Comparison of ENCODE assay signal across 20 cellular contexts in genomic region chr6:141261016-141261671, GRCh38.
DNase-seq lines count a peak whose midpoint lies in the region; ATAC-seq lines count a peak whose summit lies in the region.
"Had no signal": no experiment of that assay in that cellular context is flagged by ENCODE, and none has a peak within 500 bp of the region (broad histone marks: within the 10 kb centered on the region; RNA-seq: fewer than 3 reads in every experiment).

No MANE protein-coding gene starts in this region.

- H3K27ac Mint-ChIP-seq in stimulated activated effector memory CD8-positive, alpha-beta T cell treated with anti-CD3 and anti-CD28 coated beads, Interleukin-12 subunit alpha, Interleukin-12 subunit beta, amount 100 ng/mL, for 72 hours = no peak overlapping the region

- no peaks in the 10 kb centered on the region for H3K36me3 Mint-ChIP-seq in stimulated activated effector memory CD8-positive, alpha-beta T cell treated with anti-CD3 and anti-CD28 coated beads, Interleukin-12 subunit alpha, Interleukin-12 subunit beta, amount 100 ng/mL, for 72 hours

- peak; percentile 8 for DNase-seq in NCI-H1694 treated with DMSO at 0.1 percent for 48 hours (lab: John Stamatoyannopoulos, UW)
- DNase-seq in NCI-H1694 (lab: John Stamatoyannopoulos, UW) = no peak
- DNase-seq in SHP77 treated with DMSO at 0.1 percent for 48 hours (lab: John Stamatoyannopoulos, UW) = peak; percentile 41
- peak; percentile 24 for DNase-seq in kidney tubule cell (ENCODE audit: low spot score)
- no peak for DNase-seq in stimulated activated effector memory CD8-positive, alpha-beta T cell treated with anti-CD3 and anti-CD28 coated beads, Interleukin-12 subunit alpha, Interleukin-12 subunit beta, amount 100 ng/mL, for 72 hours (ENCODE audit: low spot score in 2 of 2)
- no peak for DNase-seq in activated T-cell treated with anti-CD3 and anti-CD28 coated beads, Interleukin-2, amount 50 U/mL, for 48 hours
- no peak for DNase-seq in stimulated activated CD4-positive, alpha-beta T cell treated with anti-CD3 and anti-CD28 coated beads, Interleukin-2, amount 100 ng/mL, for 24 hours
- DNase-seq: 8988T; activated CD4-positive, alpha-beta T cell treated with anti-CD3 and anti-CD28 coated beads for 48 hours; BE2C; central memory CD4-positive, alpha-beta T cell; foreskin melanocyte; GOT3; Kasumi-1; NCI-H82; Peyer's patch; stimulated activated CD4-positive, alpha-beta T cell treated with anti-CD3 and anti-CD28 coated beads, Interleukin-1b, Interleukin-23, amount 100 ng/mL, for 48 hours had no signal

- H3K4me3 Mint-ChIP-seq in stimulated activated effector memory CD8-positive, alpha-beta T cell treated with anti-CD3 and anti-CD28 coated beads, Interleukin-12 subunit alpha, Interleukin-12 subunit beta, amount 100 ng/mL, for 72 hours = no peak overlapping the region

- H3K9me3 Mint-ChIP-seq in stimulated activated effector memory CD8-positive, alpha-beta T cell treated with anti-CD3 and anti-CD28 coated beads, Interleukin-12 subunit alpha, Interleukin-12 subunit beta, amount 100 ng/mL, for 72 hours = no peaks in the 10 kb centered on the region

- ATAC-seq in stimulated activated effector memory CD8-positive, alpha-beta T cell treated with anti-CD3 and anti-CD28 coated beads, Interleukin-12 subunit alpha, Interleukin-12 subunit beta, amount 100 ng/mL, for 72 hours = peak; percentile 55
- no peak for ATAC-seq in GM19328 (IDR thresholded peaks at IDR 0.05; ENCODE audit: unreplicated experiment)
- ATAC-seq: left lung, pancreas had no signal

- no peaks in the 10 kb centered on the region for H3K4me1 Mint-ChIP-seq in stimulated activated effector memory CD8-positive, alpha-beta T cell treated with anti-CD3 and anti-CD28 coated beads, Interleukin-12 subunit alpha, Interleukin-12 subunit beta, amount 100 ng/mL, for 72 hours

Comparison
In these comparisons a context has a peak if more than half of its experiments do, and no peak if none do; other contexts are left out.
1. DNase-seq: peak in NCI-H1694 treated with DMSO at 0.1 percent for 48 hours (single experiment), SHP77 treated with DMSO at 0.1 percent for 48 hours (single experiment) and kidney tubule cell (single experiment); none in NCI-H1694 (single experiment), stimulated activated effector memory CD8-positive, alpha-beta T cell treated with anti-CD3 and anti-CD28 coated beads, Interleukin-12 subunit alpha, Interleukin-12 subunit beta, amount 100 ng/mL, for 72 hours (0 of 2), activated T-cell treated with anti-CD3 and anti-CD28 coated beads, Interleukin-2, amount 50 U/mL, for 48 hours (0 of 2) and stimulated activated CD4-positive, alpha-beta T cell treated with anti-CD3 and anti-CD28 coated beads, Interleukin-2, amount 100 ng/mL, for 24 hours (0 of 2).